25 cellular contexts compared by ENCODE assay signal in genomic region chr14:100614803-100615202, GRCh38. TPM values are rescaled to one million over a fixed set of nuclear protein-coding genes. Genes with fewer than 3 reads are reported as not detected.
A peak's percentile ranks its signal among the peaks of the same experiment; 100 is the strongest.
DNase-seq lines count a peak whose midpoint lies in the region; ATAC-seq, FAIRE-seq and TF ChIP-seq lines count a peak whose summit lies in the region.
"Had no signal": no experiment of that assay in that cellular context is flagged by ENCODE, and none has a peak within 500 bp of the region (broad histone marks: within the 10 kb centered on the region; RNA-seq: fewer than 3 reads in every experiment).

No MANE protein-coding gene starts in this region.

- H3K9me3 ChIP-seq in HEK293 (ENCODE audit: control insufficient read depth, insufficient read depth, low read depth, low read length) (no peaks in the 10 kb centered on the region), K562 (replicated peaks; ENCODE audit: control insufficient read depth, insufficient read depth, low read depth, low read length) (no peaks in the 10 kb centered on the region), osteoblast (ENCODE audit: low read depth, low read length) (no peaks in the 10 kb centered on the region), colonic mucosa (no peaks in the 10 kb centered on the region)
- H3K9me3 ChIP-seq: BE2C, BLaER1 had no signal

- H4K20me1 ChIP-seq in K562 (replicated peaks; ENCODE audit: control insufficient read depth, insufficient read depth, low read length) (no peaks in the 10 kb centered on the region), osteoblast (ENCODE audit: insufficient read depth, low read length) (no peaks in the 10 kb centered on the region)
- H4K20me1 ChIP-seq: BLaER1 had no signal

- DNase-seq in K562 (ENCODE audit: extremely low read depth in 1 of 4, low spot score in 3 of 4) (no peak), osteoblast (ENCODE audit: insufficient read length, low spot score, missing footprints) (peak; percentile 38), RWPE1 (ENCODE audit: low spot score) (no peak), colonic mucosa (no peak)
- DNase-seq: 8988T; ACHN; BE2C; C1 segment of cervical spinal cord; CD4-positive, alpha-beta memory T cell; CD4-positive, CD25-positive, alpha-beta regulatory T cell; CD8-positive, alpha-beta memory T cell; COR-L47; DMS 273 treated with DMSO at 0.1 percent for 48 hours; DMS153; DMS53; DMS79; DND-41; EL; GDM1 had no signal

- no TSS peak for BruUV-seq in K562 (replicated peaks; lab: Mats Ljungman, UMichigan)

- POLR2A ChIA-PET in HEK293 (lab: Yijun Ruan, JAX) (no interaction called here), K562 (lab: Yijun Ruan, JAX) (no interaction called here), RWPE1 (lab: Yijun Ruan, JAX; ENCODE audit: low non-redundant PET) (no interaction called here)

- H3K4me2 ChIP-seq in K562 (ENCODE audit: insufficient read depth, low read length): no peak overlapping the region
- no peak overlapping the region for H3K4me2 ChIP-seq in osteoblast (ENCODE audit: insufficient read depth, low read length)
- H3K4me2 ChIP-seq: BLaER1 had no signal

- ATAC-seq in K562: no peak
- ATAC-seq: GM12878 had no signal

- H3K27me3 ChIP-seq in K562 (ENCODE audit: control insufficient read depth in 2 of 2, insufficient read depth in 2 of 2, low read length in 2 of 2) (peaks cover 0 to 8% of the 10 kb centered on the region in 2 experiments; a peak in 2 of 5 replicates), osteoblast (ENCODE audit: insufficient read depth, low read length) (peaks cover 33% of the 10 kb centered on the region), colonic mucosa (no peaks in the 10 kb centered on the region)
- H3K27me3 ChIP-seq: BE2C, BLaER1 had no signal

- in situ Hi-C loops in K562 (cut with MboI): no loop called here

- CTCF ChIA-PET in HEK293 (lab: Yijun Ruan, JAX) (no interaction called here), K562 (lab: Yijun Ruan, JAX; ENCODE audit: low intra/inter-chr PET ratio) (no interaction called here), RWPE1 (lab: Yijun Ruan, JAX) (interaction anchor here (1.0 kb wide), 1 partner anchor 31 kb away, joined by 4 read pairs; no protein-coding TSS in a partner anchor)

- H2AFZ ChIP-seq in K562 (ENCODE audit: low read depth, low read length): no peak overlapping the region
- H2AFZ ChIP-seq in osteoblast (ENCODE audit: low read length): no peak overlapping the region

- no peak for TF ChIP-seq EP300 in K562 (IDR thresholded peaks at IDR 0.05; ENCODE audit: low read length)

- H3K79me2 ChIP-seq in K562 (ENCODE audit: control insufficient read depth, insufficient read depth, low read length) (no peaks in the 10 kb centered on the region), osteoblast (ENCODE audit: insufficient read depth, low read length) (no peaks in the 10 kb centered on the region)

- no peak overlapping the region for H3K27ac ChIP-seq in HEK293 (ENCODE audit: extremely low read depth, low read depth, low read length)
- no peak overlapping the region for H3K27ac ChIP-seq in K562 (ENCODE audit: extremely low read depth, low read depth, low read length)
- H3K27ac ChIP-seq in osteoblast (ENCODE audit: low read depth, low read length): no peak overlapping the region
- no peak overlapping the region for H3K27ac ChIP-seq in RWPE1
- no peak overlapping the region for H3K27ac ChIP-seq in colonic mucosa
- H3K27ac ChIP-seq: BLaER1 had no signal

- H3K9me1 ChIP-seq in K562 (ENCODE audit: control insufficient read depth, insufficient read depth, low read length): no peaks in the 10 kb centered on the region

- TF ChIP-seq POLR2A in K562 (conservative IDR thresholded peaks at IDR 0.05): no peak

- H3K4me3 ChIP-seq in HEK293 (ENCODE audit: low read depth, low read length) (no peak overlapping the region), K562 (no peak overlapping the region), osteoblast (ENCODE audit: insufficient read depth, low read length) (no peak overlapping the region), colonic mucosa (no peak overlapping the region)
- H3K4me3 ChIP-seq: BLaER1, GM12878 had no signal

- H3K9ac ChIP-seq in K562 (ENCODE audit: insufficient read depth in 1 of 2, low read depth in 2 of 2, low read length in 2 of 2): no peak overlapping the region
- H3K9ac ChIP-seq in colonic mucosa (ENCODE audit: low read depth in 2 of 2, low read length in 2 of 2): no peak overlapping the region
- H3K9ac ChIP-seq: BLaER1 had no signal

- TF ChIP-seq CTCF in HEK293 (tag by site-specific recombination; IDR thresholded peaks at IDR 0.05): no peak
- no peak for TF ChIP-seq CTCF in K562 (IDR thresholded peaks at IDR 0.05 in 2 of 3, conservative IDR thresholded peaks at IDR 0.05 in 1 of 3; ENCODE audit: insufficient read depth in 2 of 3, low read depth in 1 of 3, low read length in 3 of 3)
- TF ChIP-seq CTCF in osteoblast (IDR thresholded peaks at IDR 0.05; ENCODE audit: extremely low read depth, low read depth, low read length): no peak
- TF ChIP-seq CTCF in RWPE1 (conservative IDR thresholded peaks at IDR 0.05; ENCODE audit: low read depth): no peak
- TF ChIP-seq CTCF in colonic mucosa (IDR thresholded peaks at IDR 0.05): no peak

- no peak for FAIRE-seq in K562 (lab: Jason Lieb, UNC)
- FAIRE-seq: A204.1, GM12878, GM12892, GM18507 had no signal

- no peaks in the 10 kb centered on the region for H3K36me3 ChIP-seq in HEK293 (ENCODE audit: control insufficient read depth in 2 of 2, insufficient read depth in 1 of 2, low read length in 2 of 2)
- H3K36me3 ChIP-seq in K562 (ENCODE audit: control insufficient read depth, insufficient read depth, low read length): no peaks in the 10 kb centered on the region
- H3K36me3 ChIP-seq in osteoblast (ENCODE audit: insufficient read depth, low read length): no peaks in the 10 kb centered on the region
- no peaks in the 10 kb centered on the region for H3K36me3 ChIP-seq in colonic mucosa
- H3K36me3 ChIP-seq: BE2C, BLaER1 had no signal

- no peaks in the 10 kb centered on the region for H3K4me1 ChIP-seq in HEK293 (ENCODE audit: control insufficient read depth, insufficient read depth, low read length)
- H3K4me1 ChIP-seq in K562 (replicated peaks in 1 of 2; ENCODE audit: control insufficient read depth in 2 of 2, insufficient read depth in 2 of 2, low read length in 2 of 2): peaks cover 8 to 14% of the 10 kb centered on the region in 2 experiments; a peak in 3 of 5 replicates
- peaks cover 7% of the 10 kb centered on the region for H3K4me1 ChIP-seq in osteoblast (ENCODE audit: insufficient read depth, low read length)
- H3K4me1 ChIP-seq in colonic mucosa: no peaks in the 10 kb centered on the region

- no peak for TF ChIP-seq RAD21 in K562 (CRISPR knock-in tag; conservative IDR thresholded peaks at IDR 0.05 in 1 of 2, IDR thresholded peaks at IDR 0.05 in 1 of 2)

- intact Hi-C loops in K562 (cut with micrococcal nuclease): no loop called here
- intact Hi-C loops in colonic mucosa (cut with DNase I): no loop called here

TF ChIP-seq in K562, 482 proteins besides CTCF, POLR2A, EP300 and RAD21:
- TF ChIP-seq ZNF146 (CRISPR knock-in tag; IDR thresholded peaks at IDR 0.05; ENCODE audit: unreplicated experiment) (peak; percentile 51), THAP12 (CRISPR knock-in tag; IDR thresholded peaks at IDR 0.05) (no peak), NCOR1 (IDR thresholded peaks at IDR 0.05) (no peak)

RNA-seq across cellular contexts. Expression of gene BEGAIN, which starts 27.6 kb away (rescaled TPM):
- total RNA-seq in K562 (2011; cell fraction: chromatin; rRNA removed; ENCODE audit: low replicate concordance): 1.2 and 3.3 TPM in 2 replicates
- 0.53 and 2.2 TPM in 2 replicates for total RNA-seq in K562 (2011; cell fraction: nucleolus; rRNA removed)
- total RNA-seq in K562 (2011; cell fraction: nucleoplasm; rRNA removed): 0.31 and 0.95 TPM in 2 replicates
- total RNA-seq in K562 (2014; rRNA removed) (0.20 and 0.68 TPM in 2 replicates), K562 (2014; rRNA removed; fragmentation: Illumina TruSeq; extraction: Trizol) (0.10 TPM in 1 of 2 replicates, not detected in the other), K562 (2015; rRNA removed; fragmentation: Illumina TruSeq; extraction: Trizol) (0.11 and 0.40 TPM in 2 replicates), K562 (2021) (0.55 and 1.1 TPM in 2 replicates), osteoblast (1.1 TPM in 1 of 2 replicates, not detected in the other), colonic mucosa (under 1 TPM; 0.74 to 0.99 TPM)
- polyA plus RNA-seq in K562 (2011; rRNA removed) (0.54 and 1.4 TPM in 2 replicates), K562 (2014; fragmentation: Illumina TruSeq; extraction: Trizol) (0.07 and 0.50 TPM in 2 replicates), K562 (2014; fragmentation: Nextera tagmentation; extraction: Ambion mirVana) (not detected), K562 (2014; rRNA removed) (0.62 and 1.7 TPM in 2 replicates)
- 1.5 TPM in 2 replicates for polyA plus RNA-seq in K562 (2011; cell fraction: cytosol; rRNA removed)
- 5.2 and 5.3 TPM in 2 replicates for polyA plus RNA-seq in K562 (2011; cell fraction: nucleus; rRNA removed)
- 0.25 and 0.51 TPM in 2 replicates for polyA plus RNA-seq in K562 (2012)
- 0.45 and 1.1 TPM in 2 replicates for polyA minus RNA-seq in K562 (2011; rRNA and poly(A)+ RNA removed)
- polyA minus RNA-seq in K562 (2011; cell fraction: cytosol; rRNA and poly(A)+ RNA removed): 0.86 and 2.7 TPM in 2 replicates
- polyA minus RNA-seq in K562 (2011; cell fraction: nucleus; rRNA and poly(A)+ RNA removed): 0.81 and 1.3 TPM in 2 replicates

Comparison
In these comparisons a context has a peak if more than half of its experiments do, and no peak if none do; other contexts are left out.
1. Of the 44 proteins assayed by ChIP-seq in both K562 and HEK293: peak only in K562: none; only in HEK293: none; in both: ZNF146; in neither: 43.